ENCODE assay signal across 8 cellular contexts in genomic region chr17:63405741-63406261, GRCh38. TPM values are rescaled to one million over a fixed set of nuclear protein-coding genes. Genes with fewer than 3 reads are reported as not detected.
A peak's percentile ranks its signal among the peaks of the same experiment; 100 is the strongest.
DNase-seq lines count a peak whose midpoint lies in the region; ATAC-seq, FAIRE-seq and TF ChIP-seq lines count a peak whose summit lies in the region.

No MANE protein-coding gene starts in this region.

- H3K4me3 ChIP-seq in fibroblast of pulmonary artery (replicated peaks; ENCODE audit: low read depth, low read length) (no peak overlapping the region), pancreas (no peak overlapping the region)

- H3K27me3 Mint-ChIP-seq in activated CD4-positive, alpha-beta T cell treated with anti-CD3 and anti-CD28 coated beads, Interleukin-2, amount 10 ng/mL, durations not matched to agents 7 days and 5 days, result peaks cover under 1% of the 10 kb centered on the region

- peak; percentile 67 for TF ChIP-seq CTCF in fibroblast of pulmonary artery (IDR thresholded peaks at IDR 0.05; ENCODE audit: low read length, missing control alignments)
- peak; percentile 48 to 69 (median 61) for TF ChIP-seq CTCF in pancreas (IDR thresholded peaks at IDR 0.05)

- no peaks in the 10 kb centered on the region for H3K4me1 ChIP-seq in pancreas

- H3K27ac ChIP-seq in pancreas, result no peak overlapping the region

- H3K27ac Mint-ChIP-seq in activated CD4-positive, alpha-beta T cell treated with anti-CD3 and anti-CD28 coated beads, Interleukin-2, amount 10 ng/mL, durations not matched to agents 7 days and 5 days, result no peak overlapping the region

- H3K9me3 Mint-ChIP-seq in activated CD4-positive, alpha-beta T cell treated with anti-CD3 and anti-CD28 coated beads, Interleukin-2, amount 10 ng/mL, durations not matched to agents 7 days and 5 days, result no peaks in the 10 kb centered on the region

- H3K9me3 ChIP-seq in pancreas, result no peaks in the 10 kb centered on the region

- no peaks in the 10 kb centered on the region for H3K36me3 ChIP-seq in pancreas

- peaks cover 2% of the 10 kb centered on the region for H3K4me1 Mint-ChIP-seq in activated CD4-positive, alpha-beta T cell treated with anti-CD3 and anti-CD28 coated beads, Interleukin-2, amount 10 ng/mL, durations not matched to agents 7 days and 5 days

- no peak overlapping the region for H3K4me3 Mint-ChIP-seq in activated CD4-positive, alpha-beta T cell treated with anti-CD3 and anti-CD28 coated beads, Interleukin-2, amount 10 ng/mL, durations not matched to agents 7 days and 5 days

- intact Hi-C loops in pancreas (cut with DNase I), result loop anchor here in 2 of 3 donors (5.0 to 10.0 kb wide), 3 partner anchors 301 to 731 kb away; no protein-coding TSS in a partner anchor

- ATAC-seq in pancreas, result peak; percentile 71 to 88 (median 86)
- no peak for ATAC-seq in GM18861 (IDR thresholded peaks at IDR 0.05; ENCODE audit: unreplicated experiment)
- ATAC-seq in HG03196 (IDR thresholded peaks at IDR 0.05; ENCODE audit: unreplicated experiment), result no peak

- no peak for FAIRE-seq in pancreas (lab: Jason Lieb, UNC)

- no peaks in the 10 kb centered on the region for H3K27me3 ChIP-seq in pancreas

- CTCF ChIA-PET in activated CD4-positive, alpha-beta T cell treated with anti-CD3 and anti-CD28 coated beads, Interleukin-2, amount 10 ng/mL, durations not matched to agents 7 days and 5 days (lab: Charles Lee), result interaction anchor here (0.6 to 2.8 kb wide), 10 partner anchors 8 to 323 kb away, joined by 3 to 25 read pairs (median 7); no protein-coding TSS in a partner anchor

- POLR2A ChIA-PET in activated CD4-positive, alpha-beta T cell treated with anti-CD3 and anti-CD28 coated beads, Interleukin-2, amount 10 ng/mL, durations not matched to agents 7 days and 5 days (lab: Charles Lee), result no interaction called here

- no peaks in the 10 kb centered on the region for H3K36me3 Mint-ChIP-seq in activated CD4-positive, alpha-beta T cell treated with anti-CD3 and anti-CD28 coated beads, Interleukin-2, amount 10 ng/mL, durations not matched to agents 7 days and 5 days (ENCODE audit: low read depth)

- DNase-seq in activated CD4-positive, alpha-beta T cell treated with anti-CD3 and anti-CD28 coated beads, Interleukin-2, amount 10 ng/mL, durations not matched to agents 7 days and 5 days, result peak; percentile 44
- DNase-seq in activated CD4-positive, alpha-beta T cell treated with anti-CD3 and anti-CD28 coated beads for 1 hour, result no peak
- DNase-seq in NCI-H1048 (lab: John Stamatoyannopoulos, UW) (peak; percentile 36), SKM-1 (lab: John Stamatoyannopoulos, UW; ENCODE audit: unreplicated experiment) (peak; percentile 48), fibroblast of pulmonary artery (ENCODE audit: low read depth) (peak; percentile 89), pancreas (no peak)

- WGBS in pancreas, 2 donors, result 70 to 79% methylated on average over 6 of the region's 6 CpGs

RNA-seq across cellular contexts. Expression of gene CYB561, which starts 40.3 kb away (rescaled TPM):
- total RNA-seq in activated CD4-positive, alpha-beta T cell treated with anti-CD3 and anti-CD28 coated beads, Interleukin-2, amount 10 ng/mL, durations not matched to agents 7 days and 5 days, result 1 to 10 TPM; 7.9 to 9.5 TPM
- 10 to 100 TPM; 54.0 to 79.3 (median 69.0) TPM for total RNA-seq in pancreas
- polyA plus RNA-seq in pancreas, result 10 to 100 TPM; 54.4 to 65.0 TPM

Comparison
In these comparisons a context has a peak if more than half of its experiments do, and no peak if none do; other contexts are left out.
1. DNase-seq: peak in activated CD4-positive, alpha-beta T cell treated with anti-CD3 and anti-CD28 coated beads, Interleukin-2, amount 10 ng/mL, durations not matched to agents 7 days and 5 days (single experiment), NCI-H1048 (single experiment), SKM-1 (single experiment) and fibroblast of pulmonary artery (single experiment); none in activated CD4-positive, alpha-beta T cell treated with anti-CD3 and anti-CD28 coated beads for 1 hour (single experiment) and pancreas (0 of 6).
2. ATAC-seq: peak in pancreas (4 of 4); none in GM18861 (single experiment) and HG03196 (single experiment).
3. RNA of gene CYB561, which starts 40.3 kb away (total RNA-seq): 54.0 to 79.3 TPM in pancreas; 7.9 to 9.5 TPM in activated CD4-positive, alpha-beta T cell treated with anti-CD3 and anti-CD28 coated beads, Interleukin-2, amount 10 ng/mL, durations not matched to agents 7 days and 5 days; every median in the first group is over 4 times any median in the second.